ENCODE assay signal across 19 cellular contexts in genomic region chr6:15416932-15417509, GRCh38.
DNase-seq lines count a peak whose midpoint lies in the region; ATAC-seq, FAIRE-seq and TF ChIP-seq lines count a peak whose summit lies in the region.
"Had no signal": no experiment of that assay in that cellular context is flagged by ENCODE, and none has a peak within 500 bp of the region (broad histone marks: within the 10 kb centered on the region; RNA-seq: fewer than 3 reads in every experiment).

No MANE protein-coding gene starts in this region.

- 100% methylated on average over 6 of the region's 6 CpGs for WGBS in mammary epithelial cell (ENCODE audit: low coverage, missing lambda C conversion rate)

- H4K20me1 ChIP-seq in mammary epithelial cell (ENCODE audit: insufficient read depth, low read length), result no peaks in the 10 kb centered on the region

- H3K4me3 Mint-ChIP-seq in MCF 10A (ENCODE audit: unreplicated experiment), result no peak overlapping the region
- no peak overlapping the region for H3K4me3 Mint-ChIP-seq in activated T-helper 2 cell treated with anti-CD3 and anti-CD28 coated beads, Interferon-gamma antibody, Interleukin-2, Interleukin-4, amounts not matched to agents 10 μg/mL and 5 μg/mL and 100 μg/mL, durations not matched to agents 14 hours and 24 hours and 36 hours (ENCODE audit: low read depth)
- H3K4me3 Mint-ChIP-seq in stimulated activated naive CD8-positive, alpha-beta T cell treated with anti-CD3 and anti-CD28 coated beads, Interleukin-15, amount 100 ng/mL, for 72 hours, result peak overlapping the region; percentile 32 to 56
- H3K4me3 Mint-ChIP-seq: brain had no signal

- DNase-seq in mammary epithelial cell (no peak), MCF 10A (ENCODE audit: unreplicated experiment) (no peak), left ventricle myocardium inferior (no peak), GM19239 (ENCODE audit: insufficient read length, low spot score) (no peak)
- DNase-seq in activated T-helper 2 cell treated with anti-CD3 and anti-CD28 coated beads, Interferon-gamma antibody, Interleukin-2, Interleukin-4, amounts not matched to agents 10 μg/mL and 5 μg/mL and 100 μg/mL, durations not matched to agents 14 hours and 24 hours and 36 hours (ENCODE audit: low spot score), result no peak
- DNase-seq in stimulated activated naive CD8-positive, alpha-beta T cell treated with anti-CD3 and anti-CD28 coated beads, Interleukin-15, amount 100 ng/mL, for 72 hours, result no peak
- DNase-seq: activated gamma-delta T cell, COR-L47, left lung, mucosa of descending colon, NCI-H1417 treated with DMSO at 0.1 percent for 48 hours, NCI-H2227 treated with DMSO at 0.1 percent for 48 hours, occipital lobe, right lobe of liver, upper lobe of right lung had no signal

- dilution Hi-C loops in mammary epithelial cell (cut with HindIII; ENCODE audit: low sequenced_read_pairs), result no loop called here

- no peaks in the 10 kb centered on the region for H3K36me3 ChIP-seq in mammary epithelial cell (ENCODE audit: insufficient read depth, low read length)
- peaks cover 18% of the 10 kb centered on the region for H3K36me3 ChIP-seq in left ventricle myocardium inferior
- H3K36me3 ChIP-seq: left lung, right lobe of liver, upper lobe of right lung had no signal

- peaks cover 25% of the 10 kb centered on the region for H3K36me3 Mint-ChIP-seq in MCF 10A (ENCODE audit: insufficient read depth, unreplicated experiment)
- H3K36me3 Mint-ChIP-seq in activated T-helper 2 cell treated with anti-CD3 and anti-CD28 coated beads, Interferon-gamma antibody, Interleukin-2, Interleukin-4, amounts not matched to agents 10 μg/mL and 5 μg/mL and 100 μg/mL, durations not matched to agents 14 hours and 24 hours and 36 hours (ENCODE audit: low read depth), result peaks cover 86% of the 10 kb centered on the region

- H2AFZ ChIP-seq in mammary epithelial cell (ENCODE audit: low read depth, low read length), result no peak overlapping the region

- FAIRE-seq in GM19239 (lab: Jason Lieb, UNC), result no peak
- FAIRE-seq: H1 had no signal

- no TSS peak for BruUV-seq in mammary epithelial cell (replicated peaks; lab: Mats Ljungman, UMichigan)
- no TSS peak for BruUV-seq in MCF 10A (replicated peaks; lab: Mats Ljungman, UMichigan)

- ATAC-seq in stimulated activated naive CD8-positive, alpha-beta T cell treated with anti-CD3 and anti-CD28 coated beads, Interleukin-15, amount 100 ng/mL, for 72 hours, result no peak
- no peak for ATAC-seq in GM21367 (IDR thresholded peaks at IDR 0.05; ENCODE audit: unreplicated experiment)
- ATAC-seq: gastroesophageal sphincter, left lung, mucosa of descending colon, right lobe of liver, upper lobe of right lung had no signal

- H3K79me2 ChIP-seq in mammary epithelial cell (ENCODE audit: insufficient read depth, low read length), result peaks cover 53% of the 10 kb centered on the region

- POLR2A ChIA-PET in MCF 10A (lab: Yijun Ruan, JAX), result interaction anchor here (0.7 to 1.1 kb wide), 2 partner anchors 23 to 1758 kb away, joined by 3 read pairs; no protein-coding TSS in a partner anchor

- in situ Hi-C loops in mammary epithelial cell (cut with MboI; ENCODE audit: low sequenced_read_pairs in 2 of 2), result no loop called here

- no peak overlapping the region for H3K27ac ChIP-seq in mammary epithelial cell (ENCODE audit: insufficient read depth, low read depth, low read length)
- peak overlapping the region; percentile 36 for H3K27ac ChIP-seq in left ventricle myocardium inferior (replicated peaks)
- H3K27ac ChIP-seq: gastroesophageal sphincter, left lung, right lobe of liver, upper lobe of right lung had no signal

- H3K27ac Mint-ChIP-seq in MCF 10A (ENCODE audit: low read depth, unreplicated experiment), result no peak overlapping the region
- H3K27ac Mint-ChIP-seq in activated T-helper 2 cell treated with anti-CD3 and anti-CD28 coated beads, Interferon-gamma antibody, Interleukin-2, Interleukin-4, amounts not matched to agents 10 μg/mL and 5 μg/mL and 100 μg/mL, durations not matched to agents 14 hours and 24 hours and 36 hours, result peak overlapping the region; percentile 81
- peak overlapping the region; percentile 72 to 75 for H3K27ac Mint-ChIP-seq in stimulated activated naive CD8-positive, alpha-beta T cell treated with anti-CD3 and anti-CD28 coated beads, Interleukin-15, amount 100 ng/mL, for 72 hours
- H3K27ac Mint-ChIP-seq: brain had no signal

- intact Hi-C loops in mammary epithelial cell (cut with micrococcal nuclease) (no loop called here), MCF 10A (cut with micrococcal nuclease) (no loop called here), left ventricle myocardium inferior (cut with micrococcal nuclease) (no loop called here)
- intact Hi-C loops in activated T-helper 2 cell treated with anti-CD3 and anti-CD28 coated beads, Interferon-gamma antibody, Interleukin-2, Interleukin-4, amounts not matched to agents 10 μg/mL and 5 μg/mL and 100 μg/mL, durations not matched to agents 14 hours and 24 hours and 36 hours (cut with micrococcal nuclease), result loop anchor here (5.0 to 10.0 kb wide), 4 partner anchors 115 to 682 kb away; no protein-coding TSS in a partner anchor

- no peak for TF ChIP-seq CTCF in mammary epithelial cell (conservative IDR thresholded peaks at IDR 0.05 in 1 of 2, IDR thresholded peaks at IDR 0.05 in 1 of 2; ENCODE audit: extremely low read depth in 1 of 2, insufficient read depth in 1 of 2, low read depth in 1 of 2, low read length in 2 of 2)
- TF ChIP-seq CTCF in MCF 10A (IDR thresholded peaks at IDR 0.05; ENCODE audit: unreplicated experiment), result no peak
- TF ChIP-seq CTCF in left ventricle myocardium inferior (IDR thresholded peaks at IDR 0.05; ENCODE audit: borderline replicate concordance), result no peak

- peaks cover 24% of the 10 kb centered on the region for H3K4me1 Mint-ChIP-seq in MCF 10A (ENCODE audit: insufficient read depth, unreplicated experiment)
- H3K4me1 Mint-ChIP-seq in activated T-helper 2 cell treated with anti-CD3 and anti-CD28 coated beads, Interferon-gamma antibody, Interleukin-2, Interleukin-4, amounts not matched to agents 10 μg/mL and 5 μg/mL and 100 μg/mL, durations not matched to agents 14 hours and 24 hours and 36 hours (ENCODE audit: low read depth), result peaks cover 61% of the 10 kb centered on the region
- peaks cover 64% of the 10 kb centered on the region for H3K4me1 Mint-ChIP-seq in stimulated activated naive CD8-positive, alpha-beta T cell treated with anti-CD3 and anti-CD28 coated beads, Interleukin-15, amount 100 ng/mL, for 72 hours

- peak overlapping the region; percentile 11 for H3K4me2 ChIP-seq in mammary epithelial cell (ENCODE audit: insufficient read depth, low read depth, low read length)

- no peak overlapping the region for H3K4me3 ChIP-seq in mammary epithelial cell (replicated peaks in 1 of 3; ENCODE audit: insufficient read depth in 1 of 3, low read depth in 2 of 3, low read length in 3 of 3)
- peak overlapping the region; percentile 32 for H3K4me3 ChIP-seq in left ventricle myocardium inferior
- H3K4me3 ChIP-seq: gastroesophageal sphincter, left lung, mucosa of descending colon, right lobe of liver, upper lobe of right lung had no signal

- H3K4me1 ChIP-seq in mammary epithelial cell (ENCODE audit: insufficient read depth, low read length) (peaks cover 11% of the 10 kb centered on the region), left ventricle myocardium inferior (peaks cover 43% of the 10 kb centered on the region)
- H3K4me1 ChIP-seq: right lobe of liver had no signal

- H3K9me3 Mint-ChIP-seq in MCF 10A (ENCODE audit: unreplicated experiment), result peaks cover 5% of the 10 kb centered on the region
- H3K9me3 Mint-ChIP-seq in activated T-helper 2 cell treated with anti-CD3 and anti-CD28 coated beads, Interferon-gamma antibody, Interleukin-2, Interleukin-4, amounts not matched to agents 10 μg/mL and 5 μg/mL and 100 μg/mL, durations not matched to agents 14 hours and 24 hours and 36 hours, result peaks cover 33% of the 10 kb centered on the region
- H3K9me3 Mint-ChIP-seq in stimulated activated naive CD8-positive, alpha-beta T cell treated with anti-CD3 and anti-CD28 coated beads, Interleukin-15, amount 100 ng/mL, for 72 hours, result peaks cover 10 to 14% of the 10 kb centered on the region in 2 donors

- H3K27me3 ChIP-seq in mammary epithelial cell (ENCODE audit: insufficient read depth, low read length) (no peaks in the 10 kb centered on the region), left ventricle myocardium inferior (ENCODE audit: low read depth) (no peaks in the 10 kb centered on the region)
- H3K27me3 ChIP-seq: gastroesophageal sphincter, left lung, right lobe of liver, upper lobe of right lung had no signal

- no peaks in the 10 kb centered on the region for H3K27me3 Mint-ChIP-seq in MCF 10A (ENCODE audit: insufficient read depth, unreplicated experiment)
- H3K27me3 Mint-ChIP-seq in activated T-helper 2 cell treated with anti-CD3 and anti-CD28 coated beads, Interferon-gamma antibody, Interleukin-2, Interleukin-4, amounts not matched to agents 10 μg/mL and 5 μg/mL and 100 μg/mL, durations not matched to agents 14 hours and 24 hours and 36 hours (ENCODE audit: low read depth), result no peaks in the 10 kb centered on the region
- no peaks in the 10 kb centered on the region for H3K27me3 Mint-ChIP-seq in stimulated activated naive CD8-positive, alpha-beta T cell treated with anti-CD3 and anti-CD28 coated beads, Interleukin-15, amount 100 ng/mL, for 72 hours

- no peak overlapping the region for H3K9ac ChIP-seq in mammary epithelial cell (ENCODE audit: insufficient read depth, low read length)

- peaks cover 4% of the 10 kb centered on the region for H3K9me3 ChIP-seq in mammary epithelial cell (replicated peaks; ENCODE audit: insufficient read depth, low read length)
- H3K9me3 ChIP-seq in left ventricle myocardium inferior (replicated peaks), result peaks cover 26% of the 10 kb centered on the region

- CTCF ChIA-PET in mammary epithelial cell (lab: Charles Lee; ENCODE audit: low non-redundant PET) (no interaction called here), MCF 10A (lab: Yijun Ruan, JAX) (no interaction called here)

Comparison
In these comparisons a context has a peak if more than half of its experiments do, and no peak if none do; other contexts are left out.
1. H3K4me3 Mint-ChIP-seq: peak in stimulated activated naive CD8-positive, alpha-beta T cell treated with anti-CD3 and anti-CD28 coated beads, Interleukin-15, amount 100 ng/mL, for 72 hours (2 of 2); none in MCF 10A (single experiment) and activated T-helper 2 cell treated with anti-CD3 and anti-CD28 coated beads, Interferon-gamma antibody, Interleukin-2, Interleukin-4, amounts not matched to agents 10 μg/mL and 5 μg/mL and 100 μg/mL, durations not matched to agents 14 hours and 24 hours and 36 hours (single experiment).